Comparison of ENCODE assay signal across 1 cellular context in genomic region chr5:173293817-173294672, GRCh38.
TF ChIP-seq lines count a peak whose summit lies in the region.

No MANE protein-coding gene starts in this region.

TF ChIP-seq in HepG2, 621 proteins besides CTCF, POLR2A, EP300 and RAD21 (continued from another document and continues in another):
- TF ChIP-seq NFAT5 (CRISPR knock-in tag; IDR thresholded peaks at IDR 0.05) (no peak), TCF7L2 (IDR thresholded peaks at IDR 0.05; ENCODE audit: low read depth, low read length) (no peak), NFE2L1 (CRISPR knock-in tag; IDR thresholded peaks at IDR 0.05; ENCODE audit: borderline replicate concordance) (no peak), FOXC1 (CRISPR knock-in tag; IDR thresholded peaks at IDR 0.05; ENCODE audit: borderline replicate concordance) (peak; percentile 49; the same call in 1 of the 2 replicates), ZNF629 (CRISPR knock-in tag; conservative IDR thresholded peaks at IDR 0.05) (peak; percentile 82), SAFB2 (CRISPR knock-in tag; IDR thresholded peaks at IDR 0.05; ENCODE audit: borderline replicate concordance, low read depth) (no peak), ZSCAN20 (CRISPR knock-in tag; IDR thresholded peaks at IDR 0.05; ENCODE audit: borderline replicate concordance) (peak; percentile 39; the same call in 1 of the 2 replicates), KLF6 (CRISPR knock-in tag; IDR thresholded peaks at IDR 0.05) (0 out of 2 replicates have a peak, but pooled peaks have one; percentile 43), ZNF598 (CRISPR knock-in tag; IDR thresholded peaks at IDR 0.05; ENCODE audit: borderline replicate concordance) (0 out of 2 replicates have a peak, but pooled peaks have one; percentile 17), KAT8 (CRISPR knock-in tag; IDR thresholded peaks at IDR 0.05) (peak; percentile 30; the same call in 1 of the 2 replicates), ZNF274 (CRISPR knock-in tag; IDR thresholded peaks at IDR 0.05) (peak; percentile 62; the same call in 1 of the 2 replicates), ZSCAN5A (CRISPR knock-in tag; IDR thresholded peaks at IDR 0.05; ENCODE audit: borderline replicate concordance) (peak; percentile 79; the same call in 1 of the 2 replicates), ZSCAN29 (CRISPR knock-in tag; conservative IDR thresholded peaks at IDR 0.05) (peak; percentile 66; the same call in 1 of the 2 replicates), ZNF883 (CRISPR knock-in tag; IDR thresholded peaks at IDR 0.05; ENCODE audit: not compliant biosample characterization) (peak; percentile 49), RARA (CRISPR knock-in tag; IDR thresholded peaks at IDR 0.05) (0 out of 2 replicates have a peak, but pooled peaks have one; percentile 7), SMC3 (IDR thresholded peaks at IDR 0.05; ENCODE audit: low read length) (peak; percentile 98), TEAD2 (CRISPR knock-in tag; IDR thresholded peaks at IDR 0.05) (no peak), MIER3 (CRISPR knock-in tag; IDR thresholded peaks at IDR 0.05; ENCODE audit: borderline replicate concordance) (no peak), IKZF5 (CRISPR knock-in tag; IDR thresholded peaks at IDR 0.05) (0 out of 2 replicates have a peak, but pooled peaks have one; percentile 40), RXRB (CRISPR knock-in tag; IDR thresholded peaks at IDR 0.05; ENCODE audit: borderline replicate concordance) (0 out of 2 replicates have a peak, but pooled peaks have one; percentile 52), ZMYM4 (CRISPR knock-in tag; IDR thresholded peaks at IDR 0.05) (peak; percentile 47; the same call in 1 of the 2 replicates), NR2F6 (IDR thresholded peaks at IDR 0.05) (no peak), NR2F6 (CRISPR knock-in tag; IDR thresholded peaks at IDR 0.05) (peak; percentile 30; the same call in 1 of the 2 replicates), ELF3 (CRISPR knock-in tag; IDR thresholded peaks at IDR 0.05) (peak; percentile 80), ZNF75D (CRISPR knock-in tag; IDR thresholded peaks at IDR 0.05; ENCODE audit: borderline replicate concordance) (no peak), SOX13 (IDR thresholded peaks at IDR 0.05) (no peak), SOX13 (CRISPR knock-in tag; conservative IDR thresholded peaks at IDR 0.05 in 1 of 2, IDR thresholded peaks at IDR 0.05 in 1 of 2) (peak in 1 of 2 experiments; percentile 30; a peak in 1 of 4 replicates), THAP11 (CRISPR knock-in tag; IDR thresholded peaks at IDR 0.05) (peak; percentile 50; the same call in 1 of the 2 replicates), THYN1 (CRISPR knock-in tag; IDR thresholded peaks at IDR 0.05; ENCODE audit: borderline replicate concordance, low read depth) (no peak), ZFP36L2 (CRISPR knock-in tag; IDR thresholded peaks at IDR 0.05) (no peak)
- TF ChIP-seq, protein P1, sequence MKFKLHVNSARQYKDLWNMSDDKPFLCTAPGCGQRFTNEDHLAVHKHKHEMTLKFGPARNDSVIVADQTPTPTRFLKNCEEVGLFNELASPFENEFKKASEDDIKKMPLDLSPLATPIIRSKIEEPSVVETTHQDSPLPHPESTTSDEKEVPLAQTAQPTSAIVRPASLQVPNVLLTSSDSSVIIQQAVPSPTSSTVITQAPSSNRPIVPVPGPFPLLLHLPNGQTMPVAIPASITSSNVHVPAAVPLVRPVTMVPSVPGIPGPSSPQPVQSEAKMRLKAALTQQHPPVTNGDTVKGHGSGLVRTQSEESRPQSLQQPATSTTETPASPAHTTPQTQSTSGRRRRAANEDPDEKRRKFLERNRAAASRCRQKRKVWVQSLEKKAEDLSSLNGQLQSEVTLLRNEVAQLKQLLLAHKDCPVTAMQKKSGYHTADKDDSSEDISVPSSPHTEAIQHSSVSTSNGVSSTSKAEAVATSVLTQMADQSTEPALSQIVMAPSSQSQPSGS (CRISPR knock-in tag; IDR thresholded peaks at IDR 0.05), result 0 out of 2 replicates have a peak, but pooled peaks have one; percentile 26
- TF ChIP-seq, protein P2, sequence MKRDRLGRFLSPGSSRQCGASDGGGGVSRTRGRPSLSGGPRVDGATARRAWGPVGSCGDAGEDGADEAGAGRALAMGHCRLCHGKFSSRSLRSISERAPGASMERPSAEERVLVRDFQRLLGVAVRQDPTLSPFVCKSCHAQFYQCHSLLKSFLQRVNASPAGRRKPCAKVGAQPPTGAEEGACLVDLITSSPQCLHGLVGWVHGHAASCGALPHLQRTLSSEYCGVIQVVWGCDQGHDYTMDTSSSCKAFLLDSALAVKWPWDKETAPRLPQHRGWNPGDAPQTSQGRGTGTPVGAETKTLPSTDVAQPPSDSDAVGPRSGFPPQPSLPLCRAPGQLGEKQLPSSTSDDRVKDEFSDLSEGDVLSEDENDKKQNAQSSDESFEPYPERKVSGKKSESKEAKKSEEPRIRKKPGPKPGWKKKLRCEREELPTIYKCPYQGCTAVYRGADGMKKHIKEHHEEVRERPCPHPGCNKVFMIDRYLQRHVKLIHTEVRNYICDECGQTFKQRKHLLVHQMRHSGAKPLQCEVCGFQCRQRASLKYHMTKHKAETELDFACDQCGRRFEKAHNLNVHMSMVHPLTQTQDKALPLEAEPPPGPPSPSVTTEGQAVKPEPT (CRISPR knock-in tag; IDR thresholded peaks at IDR 0.05; ENCODE audit: low read depth), result 0 out of 2 replicates have a peak, but pooled peaks have one; percentile 30
- TF ChIP-seq, protein P3, sequence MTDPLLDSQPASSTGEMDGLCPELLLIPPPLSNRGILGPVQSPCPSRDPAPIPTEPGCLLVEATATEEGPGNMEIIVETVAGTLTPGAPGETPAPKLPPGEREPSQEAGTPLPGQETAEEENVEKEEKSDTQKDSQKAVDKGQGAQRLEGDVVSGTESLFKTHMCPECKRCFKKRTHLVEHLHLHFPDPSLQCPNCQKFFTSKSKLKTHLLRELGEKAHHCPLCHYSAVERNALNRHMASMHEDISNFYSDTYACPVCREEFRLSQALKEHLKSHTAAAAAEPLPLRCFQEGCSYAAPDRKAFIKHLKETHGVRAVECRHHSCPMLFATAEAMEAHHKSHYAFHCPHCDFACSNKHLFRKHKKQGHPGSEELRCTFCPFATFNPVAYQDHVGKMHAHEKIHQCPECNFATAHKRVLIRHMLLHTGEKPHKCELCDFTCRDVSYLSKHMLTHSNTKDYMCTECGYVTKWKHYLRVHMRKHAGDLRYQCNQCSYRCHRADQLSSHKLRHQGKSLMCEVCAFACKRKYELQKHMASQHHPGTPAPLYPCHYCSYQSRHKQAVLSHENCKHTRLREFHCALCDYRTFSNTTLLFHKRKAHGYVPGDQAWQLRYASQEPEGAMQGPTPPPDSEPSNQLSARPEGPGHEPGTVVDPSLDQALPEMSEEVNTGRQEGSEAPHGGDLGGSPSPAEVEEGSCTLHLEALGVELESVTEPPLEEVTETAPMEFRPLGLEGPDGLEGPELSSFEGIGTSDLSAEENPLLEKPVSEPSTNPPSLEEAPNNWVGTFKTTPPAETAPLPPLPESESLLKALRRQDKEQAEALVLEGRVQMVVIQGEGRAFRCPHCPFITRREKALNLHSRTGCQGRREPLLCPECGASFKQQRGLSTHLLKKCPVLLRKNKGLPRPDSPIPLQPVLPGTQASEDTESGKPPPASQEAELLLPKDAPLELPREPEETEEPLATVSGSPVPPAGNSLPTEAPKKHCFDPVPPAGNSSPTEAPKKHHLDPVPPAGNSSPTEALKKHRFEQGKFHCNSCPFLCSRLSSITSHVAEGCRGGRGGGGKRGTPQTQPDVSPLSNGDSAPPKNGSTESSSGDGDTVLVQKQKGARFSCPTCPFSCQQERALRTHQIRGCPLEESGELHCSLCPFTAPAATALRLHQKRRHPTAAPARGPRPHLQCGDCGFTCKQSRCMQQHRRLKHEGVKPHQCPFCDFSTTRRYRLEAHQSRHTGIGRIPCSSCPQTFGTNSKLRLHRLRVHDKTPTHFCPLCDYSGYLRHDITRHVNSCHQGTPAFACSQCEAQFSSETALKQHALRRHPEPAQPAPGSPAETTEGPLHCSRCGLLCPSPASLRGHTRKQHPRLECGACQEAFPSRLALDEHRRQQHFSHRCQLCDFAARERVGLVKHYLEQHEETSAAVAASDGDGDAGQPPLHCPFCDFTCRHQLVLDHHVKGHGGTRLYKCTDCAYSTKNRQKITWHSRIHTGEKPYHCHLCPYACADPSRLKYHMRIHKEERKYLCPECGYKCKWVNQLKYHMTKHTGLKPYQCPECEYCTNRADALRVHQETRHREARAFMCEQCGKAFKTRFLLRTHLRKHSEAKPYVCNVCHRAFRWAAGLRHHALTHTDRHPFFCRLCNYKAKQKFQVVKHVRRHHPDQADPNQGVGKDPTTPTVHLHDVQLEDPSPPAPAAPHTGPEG (CRISPR knock-in tag; IDR thresholded peaks at IDR 0.05), result 0 out of 2 replicates have a peak, but pooled peaks have one; percentile 30
- TF ChIP-seq, protein P4, sequence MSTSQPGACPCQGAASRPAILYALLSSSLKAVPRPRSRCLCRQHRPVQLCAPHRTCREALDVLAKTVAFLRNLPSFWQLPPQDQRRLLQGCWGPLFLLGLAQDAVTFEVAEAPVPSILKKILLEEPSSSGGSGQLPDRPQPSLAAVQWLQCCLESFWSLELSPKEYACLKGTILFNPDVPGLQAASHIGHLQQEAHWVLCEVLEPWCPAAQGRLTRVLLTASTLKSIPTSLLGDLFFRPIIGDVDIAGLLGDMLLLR (CRISPR knock-in tag; IDR thresholded peaks at IDR 0.05), result no peak
- TF ChIP-seq, protein P5, sequence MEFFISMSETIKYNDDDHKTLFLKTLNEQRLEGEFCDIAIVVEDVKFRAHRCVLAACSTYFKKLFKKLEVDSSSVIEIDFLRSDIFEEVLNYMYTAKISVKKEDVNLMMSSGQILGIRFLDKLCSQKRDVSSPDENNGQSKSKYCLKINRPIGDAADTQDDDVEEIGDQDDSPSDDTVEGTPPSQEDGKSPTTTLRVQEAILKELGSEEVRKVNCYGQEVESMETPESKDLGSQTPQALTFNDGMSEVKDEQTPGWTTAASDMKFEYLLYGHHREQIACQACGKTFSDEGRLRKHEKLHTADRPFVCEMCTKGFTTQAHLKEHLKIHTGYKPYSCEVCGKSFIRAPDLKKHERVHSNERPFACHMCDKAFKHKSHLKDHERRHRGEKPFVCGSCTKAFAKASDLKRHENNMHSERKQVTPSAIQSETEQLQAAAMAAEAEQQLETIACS (CRISPR knock-in tag; IDR thresholded peaks at IDR 0.05), result no peak
- TF ChIP-seq, protein P6, sequence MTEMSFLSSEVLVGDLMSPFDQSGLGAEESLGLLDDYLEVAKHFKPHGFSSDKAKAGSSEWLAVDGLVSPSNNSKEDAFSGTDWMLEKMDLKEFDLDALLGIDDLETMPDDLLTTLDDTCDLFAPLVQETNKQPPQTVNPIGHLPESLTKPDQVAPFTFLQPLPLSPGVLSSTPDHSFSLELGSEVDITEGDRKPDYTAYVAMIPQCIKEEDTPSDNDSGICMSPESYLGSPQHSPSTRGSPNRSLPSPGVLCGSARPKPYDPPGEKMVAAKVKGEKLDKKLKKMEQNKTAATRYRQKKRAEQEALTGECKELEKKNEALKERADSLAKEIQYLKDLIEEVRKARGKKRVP (CRISPR knock-in tag; IDR thresholded peaks at IDR 0.05), result peak in 1 of 2 experiments; percentile 68; a peak in 1 of 4 replicates
